In the genomic region with DNA sequence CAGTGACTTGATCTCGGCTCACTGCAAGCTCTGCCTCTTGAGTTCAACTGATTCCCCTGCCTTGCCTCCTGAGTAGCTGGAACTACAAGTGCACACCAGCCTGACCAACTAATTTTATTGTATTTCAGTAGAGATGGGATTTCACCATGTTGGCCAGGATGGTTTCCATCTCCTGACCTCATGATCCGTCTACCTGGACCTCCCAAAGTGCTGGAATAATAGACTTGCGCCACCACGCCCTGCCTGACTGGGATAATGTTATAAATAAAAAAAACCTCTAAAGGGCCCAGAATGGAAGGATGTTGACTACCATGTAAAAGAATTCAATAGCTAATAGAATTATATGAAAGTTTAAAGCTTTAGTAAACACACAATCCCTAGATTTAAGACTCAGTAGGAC, we compare ENCODE assay signal across 27 cellular contexts.
DNase-seq lines count a peak whose midpoint lies in the region.
"Had no signal": no experiment of that assay in that cellular context is flagged by ENCODE, and none has a peak within 500 bp of the region (broad histone marks: within the 10 kb centered on the region; RNA-seq: fewer than 3 reads in every experiment).

No MANE protein-coding gene starts in this region.

- H3K9me3 ChIP-seq in SJSA1 (replicated peaks): no peaks in the 10 kb centered on the region
- H3K9me3 ChIP-seq: A549; BE2C; BLaER1; BLaER1 treated with 17β-estradiol and CSF1 and Interleukin-3, amounts not matched to agents 10 nM and 100 nM; Caco-2 had no signal

- peak; percentile 54 to 67 for DNase-seq in SJSA1 (ENCODE audit: low read depth in 1 of 2, low spot score in 2 of 2)
- no peak for DNase-seq in activated CD4-positive, alpha-beta T cell treated with anti-CD3 and anti-CD28 coated beads for 4 hours
- DNase-seq: 8988T; ACHN; AML-193; BE2C; C1 segment of cervical spinal cord; Caco-2; Calu3; CD4-positive, alpha-beta memory T cell; CD4-positive, alpha-beta T cell; CD4-positive, CD25-positive, alpha-beta regulatory T cell; CD8-positive, alpha-beta memory T cell; CD8-positive, alpha-beta T cell; COR-L47; DMS 273 treated with DMSO at 0.1 percent for 48 hours; DMS153; DMS53; DMS79; DMS79 treated with DMSO at 0.1 percent for 48 hours; DND-41; EL had no signal

- no peak overlapping the region for H3K4me3 ChIP-seq in SJSA1
- H3K4me3 ChIP-seq: A549; BLaER1; BLaER1 treated with 17β-estradiol and CSF1 and Interleukin-3, amounts not matched to agents 10 nM and 100 nM had no signal

- no peaks in the 10 kb centered on the region for H3K36me3 ChIP-seq in SJSA1
- H3K36me3 ChIP-seq: BE2C; BLaER1; BLaER1 treated with 17β-estradiol and CSF1 and Interleukin-3, amounts not matched to agents 10 nM and 100 nM had no signal

- H3K27ac ChIP-seq in SJSA1: peak overlapping the region; percentile 56
- H3K27ac ChIP-seq: 22Rv1; A549; BLaER1; BLaER1 treated with 17β-estradiol and CSF1 and Interleukin-3, amounts not matched to agents 10 nM and 100 nM; C4-2B had no signal

- H3K27me3 ChIP-seq in SJSA1 (replicated peaks): no peaks in the 10 kb centered on the region
- H3K27me3 ChIP-seq: BE2C; BLaER1; BLaER1 treated with 17β-estradiol and CSF1 and Interleukin-3, amounts not matched to agents 10 nM and 100 nM had no signal

- H3K4me1 ChIP-seq in SJSA1 (replicated peaks): peaks cover 12% of the 10 kb centered on the region
- H3K4me1 ChIP-seq: A549; BE2C; BLaER1; BLaER1 treated with 17β-estradiol and CSF1 and Interleukin-3, amounts not matched to agents 10 nM and 100 nM; Caco-2 had no signal

Comparison
In these comparisons a context has a peak if more than half of its experiments do, and no peak if none do; other contexts are left out.
1. DNase-seq: peak in SJSA1 (2 of 2); none in activated CD4-positive, alpha-beta T cell treated with anti-CD3 and anti-CD28 coated beads for 4 hours (0 of 2).